ENCODE assay signal across 15 cellular contexts in genomic region chr3:188529228-188529627, GRCh38.
"Had no signal": no experiment of that assay in that cellular context is flagged by ENCODE, and none has a peak within 500 bp of the region (broad histone marks: within the 10 kb centered on the region; RNA-seq: fewer than 3 reads in every experiment).

No MANE protein-coding gene starts in this region.

- H3K27me3 ChIP-seq: ascending aorta, cardiac muscle cell, right atrium auricular region, transverse colon had no signal

- H3K9me3 ChIP-seq: ascending aorta, lower lobe of right lung, right atrium auricular region, transverse colon had no signal

- H3K4me1 ChIP-seq: lower lobe of right lung had no signal

- H3K27ac Mint-ChIP-seq: activated CD4-positive, alpha-beta memory T cell treated with anti-CD3 and anti-CD28 coated beads for 36 hours; activated naive CD8-positive, alpha-beta T cell treated with anti-CD3 and anti-CD28 coated beads, Interleukin-2, amount 10 ng/mL, durations not matched to agents 7 days and 5 days; stimulated activated naive B cell treated with anti-CD40 and anti-IgM and Interleukin-4, amounts not matched to agents 10 μg/mL and 1 μg/mL and 100 μg/mL, for 72 hours had no signal

- H3K36me3 ChIP-seq: cardiac muscle cell, lower lobe of right lung had no signal

- H3K4me1 Mint-ChIP-seq: activated naive CD8-positive, alpha-beta T cell treated with anti-CD3 and anti-CD28 coated beads, Interleukin-2, amount 10 ng/mL, durations not matched to agents 7 days and 5 days had no signal

- H3K9me3 Mint-ChIP-seq: activated CD4-positive, alpha-beta memory T cell treated with anti-CD3 and anti-CD28 coated beads for 36 hours; activated T-cell treated with anti-CD3 and anti-CD28 coated beads, Interleukin-2, amount 50 U/mL, for 4 hours; naive B cell; stimulated activated naive B cell treated with anti-CD40 and anti-IgM and Interleukin-4, amounts not matched to agents 10 μg/mL and 1 μg/mL and 100 μg/mL, for 72 hours had no signal

- ATAC-seq: activated T-cell treated with anti-CD3 and anti-CD28 coated beads, Interleukin-2, amount 50 U/mL, for 4 hours; lower lobe of right lung; stimulated activated naive B cell treated with anti-CD40 and anti-IgM and Interleukin-4, amounts not matched to agents 10 μg/mL and 1 μg/mL and 100 μg/mL, for 72 hours had no signal

- DNase-seq: activated CD4-positive, alpha-beta memory T cell treated with anti-CD3 and anti-CD28 coated beads for 36 hours; activated CD4-positive, alpha-beta T cell treated with anti-CD3 and anti-CD28 coated beads for 1 hour; activated effector memory CD4-positive, alpha-beta T cell treated with anti-CD3 and anti-CD28 coated beads, Interleukin-2, amount 50 U/mL, for 16 hours; activated naive CD8-positive, alpha-beta T cell treated with anti-CD3 and anti-CD28 coated beads, Interleukin-2, amount 10 ng/mL, durations not matched to agents 7 days and 5 days; activated T-cell treated with anti-CD3 and anti-CD28 coated beads, Interleukin-2, amount 50 U/mL, for 4 hours; effector CD4-positive, alpha-beta T cell; lower lobe of right lung; naive B cell; posterior cingulate gyrus; stimulated activated naive B cell treated with anti-CD40 and anti-IgM and Interleukin-4, amounts not matched to agents 10 μg/mL and 1 μg/mL and 100 μg/mL, for 72 hours; T-helper 9 cell; transverse colon had no signal

- H3K4me3 ChIP-seq: ascending aorta, cardiac muscle cell, lower lobe of right lung, right atrium auricular region, transverse colon had no signal

- H3K27me3 Mint-ChIP-seq: activated CD4-positive, alpha-beta memory T cell treated with anti-CD3 and anti-CD28 coated beads for 36 hours; activated naive CD8-positive, alpha-beta T cell treated with anti-CD3 and anti-CD28 coated beads, Interleukin-2, amount 10 ng/mL, durations not matched to agents 7 days and 5 days; naive B cell; stimulated activated naive B cell treated with anti-CD40 and anti-IgM and Interleukin-4, amounts not matched to agents 10 μg/mL and 1 μg/mL and 100 μg/mL, for 72 hours had no signal

- H3K4me3 Mint-ChIP-seq: activated CD4-positive, alpha-beta memory T cell treated with anti-CD3 and anti-CD28 coated beads for 36 hours; activated naive CD8-positive, alpha-beta T cell treated with anti-CD3 and anti-CD28 coated beads, Interleukin-2, amount 10 ng/mL, durations not matched to agents 7 days and 5 days; activated T-cell treated with anti-CD3 and anti-CD28 coated beads, Interleukin-2, amount 50 U/mL, for 4 hours; naive B cell; stimulated activated naive B cell treated with anti-CD40 and anti-IgM and Interleukin-4, amounts not matched to agents 10 μg/mL and 1 μg/mL and 100 μg/mL, for 72 hours had no signal

- H3K27ac ChIP-seq: ascending aorta, cardiac muscle cell, lower lobe of right lung, right atrium auricular region, transverse colon had no signal
